30 cellular contexts compared by ENCODE assay signal in genomic region chr12:85821216-85821615, GRCh38. TPM values are rescaled to one million over a fixed set of nuclear protein-coding genes. Genes with fewer than 3 reads are reported as not detected.
"Had no signal": no experiment of that assay in that cellular context is flagged by ENCODE, and none has a peak within 500 bp of the region (broad histone marks: within the 10 kb centered on the region; RNA-seq: fewer than 3 reads in every experiment).

No MANE protein-coding gene starts in this region.

- H3K27ac Mint-ChIP-seq: activated CD8-positive, alpha-beta T cell treated with anti-CD3 and anti-CD28 coated beads, Interleukin-2, amount 10 ng/mL, durations not matched to agents 7 days and 5 days; activated naive CD8-positive, alpha-beta T cell treated with anti-CD3 and anti-CD28 coated beads, Interleukin-2, amount 10 ng/mL, durations not matched to agents 7 days and 5 days; T-helper 17 cell; WTC11 had no signal

- H3K9me3 Mint-ChIP-seq: activated naive CD8-positive, alpha-beta T cell treated with anti-CD3 and anti-CD28 coated beads, Interleukin-2, amount 10 ng/mL, durations not matched to agents 7 days and 5 days; WTC11 had no signal

- ATAC-seq: activated CD8-positive, alpha-beta T cell treated with anti-CD3 and anti-CD28 coated beads, Interleukin-2, amount 10 ng/mL, durations not matched to agents 7 days and 5 days; K562; T-helper 17 cell; WTC11 had no signal

- H3K4me1 ChIP-seq: adrenal gland, SJSA1 had no signal

- H3K36me3 ChIP-seq: adrenal gland, SJSA1 had no signal

- H3K27ac ChIP-seq: adrenal gland, SJSA1 had no signal

- H3K27me3 ChIP-seq: adrenal gland, SJSA1 had no signal

- H3K9me3 ChIP-seq: adrenal gland, SJSA1 had no signal

- H3K27me3 Mint-ChIP-seq: activated naive CD8-positive, alpha-beta T cell treated with anti-CD3 and anti-CD28 coated beads, Interleukin-2, amount 10 ng/mL, durations not matched to agents 7 days and 5 days; T-helper 17 cell had no signal

- FAIRE-seq: bronchial epithelial cell, K562 had no signal

- H3K4me3 Mint-ChIP-seq: activated CD8-positive, alpha-beta T cell treated with anti-CD3 and anti-CD28 coated beads, Interleukin-2, amount 10 ng/mL, durations not matched to agents 7 days and 5 days; activated naive CD8-positive, alpha-beta T cell treated with anti-CD3 and anti-CD28 coated beads, Interleukin-2, amount 10 ng/mL, durations not matched to agents 7 days and 5 days; T-helper 17 cell; WTC11 had no signal

- H3K36me3 Mint-ChIP-seq: activated naive CD8-positive, alpha-beta T cell treated with anti-CD3 and anti-CD28 coated beads, Interleukin-2, amount 10 ng/mL, durations not matched to agents 7 days and 5 days; WTC11 had no signal

- DNase-seq: activated CD4-positive, alpha-beta T cell treated with anti-CD3 and anti-CD28 coated beads for 48 hours; activated CD4-positive, alpha-beta T cell treated with anti-CD3 and anti-CD28 coated beads, Interleukin-2, amount 50 U/mL, for 4 hours; activated CD4-positive, CD25-positive, alpha-beta regulatory T cell treated with anti-CD3 and anti-CD28 coated beads, Interleukin-2, amount 50 U/mL, for 72 hours; activated CD8-positive, alpha-beta memory T cell treated with anti-CD3 and anti-CD28 coated beads, Interleukin-2, amount 50 U/mL, for 48 hours; activated CD8-positive, alpha-beta T cell treated with anti-CD3 and anti-CD28 coated beads, Interleukin-2, amount 10 ng/mL, durations not matched to agents 7 days and 5 days; activated naive CD4-positive, alpha-beta T cell treated with anti-CD3 and anti-CD28 coated beads, Interleukin-2, amount 50 U/mL, for 16 hours; activated naive CD8-positive, alpha-beta T cell treated with anti-CD3 and anti-CD28 coated beads, Interleukin-2, amount 10 ng/mL, durations not matched to agents 7 days and 5 days; activated T-cell treated with anti-CD3 and anti-CD28 coated beads, Interleukin-2, amount 50 U/mL, for 1 hour; adrenal gland; aorta; central memory CD4-positive, alpha-beta T cell; Karpas-422; MM.1S; NCI-H1105 treated with DMSO at 0.1 percent for 48 hours; NCI-H1436 treated with DMSO at 0.1 percent for 48 hours; NCI-H1930; NCI-H2171; NCI-H345; NCI-H510A; NCI-H526 treated with DMSO at 0.1 percent for 48 hours; NCI-H82; NK-92 treated with Interleukin-12 subunit alpha and Interleukin-12 subunit beta, amount 100 ng/mL, for 24 hours; OCI-M1; SHP77; T-helper 17 cell; T-helper 9 cell had no signal

- H3K4me1 Mint-ChIP-seq: activated naive CD8-positive, alpha-beta T cell treated with anti-CD3 and anti-CD28 coated beads, Interleukin-2, amount 10 ng/mL, durations not matched to agents 7 days and 5 days; T-helper 17 cell had no signal

- H3K4me3 ChIP-seq: adrenal gland, K562, SJSA1 had no signal

RNA-seq across cellular contexts. Expression of gene RASSF9, which starts 15.0 kb away (rescaled TPM):
- total RNA-seq: activated CD8-positive, alpha-beta T cell treated with anti-CD3 and anti-CD28 coated beads, Interleukin-2, amount 10 ng/mL, durations not matched to agents 7 days and 5 days; activated naive CD8-positive, alpha-beta T cell treated with anti-CD3 and anti-CD28 coated beads, Interleukin-2, amount 10 ng/mL, durations not matched to agents 7 days and 5 days; K562; SJSA1; T-helper 17 cell had no signal
- polyA plus RNA-seq: K562 had no signal

RNA-seq across cellular contexts. Expression of gene NTS, which starts 52.9 kb away (rescaled TPM):
- total RNA-seq: activated CD8-positive, alpha-beta T cell treated with anti-CD3 and anti-CD28 coated beads, Interleukin-2, amount 10 ng/mL, durations not matched to agents 7 days and 5 days; activated naive CD8-positive, alpha-beta T cell treated with anti-CD3 and anti-CD28 coated beads, Interleukin-2, amount 10 ng/mL, durations not matched to agents 7 days and 5 days; bronchial epithelial cell; SJSA1; T-helper 17 cell had no signal
- polyA plus RNA-seq: aorta had no signal
